ENCODE assay signal across 8 cellular contexts in genomic region chr6:31664790-31665500, GRCh38. TPM values are rescaled to one million over a fixed set of nuclear protein-coding genes. Genes with fewer than 3 reads are reported as not detected.
A peak's percentile ranks its signal among the peaks of the same experiment; 100 is the strongest.
DNase-seq lines count a peak whose midpoint lies in the region; ATAC-seq and TF ChIP-seq lines count a peak whose summit lies in the region.

TSS of gene GPANK1 (minus strand) at chr6:31664997. CDS start at chr6:31664478, 519 bp downstream.

- H3K9me3 ChIP-seq in muscle layer of duodenum (ENCODE audit: control insufficient read depth in 1 of 2, low read length in 2 of 2), result no peaks in the 10 kb centered on the region

- ATAC-seq in GM19395 (IDR thresholded peaks at IDR 0.05; ENCODE audit: unreplicated experiment) (peak; percentile 37), esophagus mucosa (peak; percentile 69)
- peak; percentile 37 to 39 for ATAC-seq in activated T-cell treated with anti-CD3 and anti-CD28 coated beads, Interleukin-2, amount 50 U/mL, for 72 hours (replicated peaks in 1 of 2)

- no peak for TF ChIP-seq CTCF in AG10803 (conservative IDR thresholded peaks at IDR 0.05; ENCODE audit: low read length)
- no peak for TF ChIP-seq CTCF in LNCaP clone FGC (IDR thresholded peaks at IDR 0.05; ENCODE audit: control insufficient read depth, extremely low read depth, insufficient read depth)

- H3K4me3 Mint-ChIP-seq in activated T-cell treated with anti-CD3 and anti-CD28 coated beads, Interleukin-2, amount 50 U/mL, for 72 hours, result peak within 1 kb of the TSS; percentile 98 to 99

- H3K27me3 ChIP-seq in muscle layer of duodenum (ENCODE audit: low read depth, low read length), result no peaks in the 10 kb centered on the region

- H3K4me3 ChIP-seq in AG10803 (ENCODE audit: low read length) (peak within 1 kb of the TSS; percentile 98), LNCaP clone FGC (ENCODE audit: low read depth, low read length) (peak within 1 kb of the TSS; percentile 76), muscle layer of duodenum (ENCODE audit: low read depth in 1 of 2, low read length in 2 of 2) (peak within 1 kb of the TSS; percentile 83 to 94)

- H3K36me3 ChIP-seq in muscle layer of duodenum (ENCODE audit: control insufficient read depth in 1 of 2, insufficient read depth in 2 of 2, low read length in 2 of 2), result peaks cover 32 to 49% of the 10 kb centered on the region in 2 donors

- H3K9me3 Mint-ChIP-seq in activated T-cell treated with anti-CD3 and anti-CD28 coated beads, Interleukin-2, amount 50 U/mL, for 72 hours, result no peaks in the 10 kb centered on the region

- H3K4me1 ChIP-seq in muscle layer of duodenum (ENCODE audit: control insufficient read depth in 1 of 2, insufficient read depth in 2 of 2, low read length in 2 of 2), result peaks cover 6 to 45% of the 10 kb centered on the region in 2 donors

- DNase-seq in AG10803 (ENCODE audit: low read depth), result peak; percentile 95
- DNase-seq in LNCaP clone FGC (ENCODE audit: low read depth), result peak; percentile 88
- DNase-seq in RPMI7951 (ENCODE audit: low read depth), result peak; percentile 92
- DNase-seq in activated T-cell treated with anti-CD3 and anti-CD28 coated beads, Interleukin-2, amount 50 U/mL, for 72 hours, result peak; percentile 89 to 93
- DNase-seq in stimulated activated CD8-positive, alpha-beta memory T cell treated with anti-CD3 and anti-CD28 coated beads, Interleukin-7, amount 100 ng/mL, for 1 hour (ENCODE audit: low read depth in 2 of 2), result peak; percentile 70 to 85

- H3K4me1 Mint-ChIP-seq in activated T-cell treated with anti-CD3 and anti-CD28 coated beads, Interleukin-2, amount 50 U/mL, for 72 hours (ENCODE audit: low read depth), result peaks cover 78% of the 10 kb centered on the region

- peak within 1 kb of the TSS; percentile 98 for H3K27ac Mint-ChIP-seq in activated T-cell treated with anti-CD3 and anti-CD28 coated beads, Interleukin-2, amount 50 U/mL, for 72 hours

- peak within 1 kb of the TSS; percentile 98 for H3K27ac ChIP-seq in muscle layer of duodenum (ENCODE audit: low read length)

- H3K27me3 Mint-ChIP-seq in activated T-cell treated with anti-CD3 and anti-CD28 coated beads, Interleukin-2, amount 50 U/mL, for 72 hours (ENCODE audit: low read depth), result no peaks in the 10 kb centered on the region

- H3K36me3 Mint-ChIP-seq in activated T-cell treated with anti-CD3 and anti-CD28 coated beads, Interleukin-2, amount 50 U/mL, for 72 hours (ENCODE audit: insufficient read depth in 2 of 2), result peaks cover 31 to 35% of the 10 kb centered on the region in 2 donors

RNA-seq across cellular contexts. Expression of gene GPANK1, which starts in this region (rescaled TPM):
- total RNA-seq in RPMI7951 (2014; rRNA removed; shearing (Covaris generic)), result 20.0 and 22.5 TPM in 2 replicates
- 10 to 100 TPM; 30.3 to 37.7 TPM for total RNA-seq in activated T-cell treated with anti-CD3 and anti-CD28 coated beads, Interleukin-2, amount 50 U/mL, for 72 hours
- 8.2 TPM for total RNA-seq in esophagus mucosa

Comparison
In these comparisons a context has a peak if more than half of its experiments do, and no peak if none do; other contexts are left out.
1. Peak in every context shown above with its lines: DNase-seq, ATAC-seq, H3K4me3 ChIP-seq and H3K27ac ChIP-seq.